In genomic region chrX:143663755-143664154, GRCh38 we compare ENCODE assay signal across 31 cellular contexts. TPM values are rescaled to one million over a fixed set of nuclear protein-coding genes. Genes with fewer than 3 reads are reported as not detected.
"Had no signal": no experiment of that assay in that cellular context is flagged by ENCODE, and none has a peak within 500 bp of the region (broad histone marks: within the 10 kb centered on the region; RNA-seq: fewer than 3 reads in every experiment).

No MANE protein-coding gene starts in this region.

- ATAC-seq: activated naive CD8-positive, alpha-beta T cell treated with anti-CD3 and anti-CD28 coated beads, Interleukin-2, amount 50 U/mL, for 24 hours; activated T-cell treated with anti-CD3 and anti-CD28 coated beads, Interleukin-2, amount 50 U/mL, for 4 hours; Right ventricle myocardium inferior had no signal

- H3K36me3 ChIP-seq: brain microvascular endothelial cell had no signal

- H3K4me2 ChIP-seq: PC-9 had no signal

- H3K27me3 ChIP-seq: brain microvascular endothelial cell had no signal

- H3K27ac ChIP-seq: brain microvascular endothelial cell, PC-9, RWPE1, VCaP had no signal

- H3K9me3 Mint-ChIP-seq: activated B cell treated with CpG ODN at 0.5 μM for 24 hours; activated CD4-positive, alpha-beta memory T cell treated with anti-CD3 and anti-CD28 coated beads for 36 hours; activated naive CD4-positive, alpha-beta T cell treated with anti-CD3 and anti-CD28 coated beads for 36 hours; activated naive CD8-positive, alpha-beta T cell treated with anti-CD3 and anti-CD28 coated beads, Interleukin-2, amount 50 U/mL, for 24 hours; activated T-cell treated with anti-CD3 and anti-CD28 coated beads, Interleukin-2, amount 50 U/mL, for 4 hours; activated T-helper 1 cell treated with anti-CD3 and anti-CD28 coated beads, Interleukin-12 subunit alpha, Interleukin-12 subunit beta, Interleukin-2, Interleukin-4 antibody, amounts not matched to agents 30 ng/mL and 10 ng/mL and 1 ng/mL, durations not matched to agents 14 hours and 24 hours and 36 hours had no signal

- DNase-seq: activated B cell treated with CpG ODN at 0.5 μM for 24 hours; activated CD4-positive, alpha-beta memory T cell treated with anti-CD3 and anti-CD28 coated beads for 36 hours; activated CD4-positive, alpha-beta T cell treated with anti-CD3 and anti-CD28 coated beads for 4 hours; activated CD4-positive, alpha-beta T cell treated with anti-CD3 and anti-CD28 coated beads, Interleukin-2, amount 50 U/mL, for 1 hour; activated CD4-positive, CD25-positive, alpha-beta regulatory T cell treated with anti-CD3 and anti-CD28 coated beads, Interleukin-2, amount 50 U/mL, for 72 hours; activated CD8-positive, alpha-beta memory T cell treated with anti-CD3 and anti-CD28 coated beads, Interleukin-2, amount 50 U/mL, for 4 hours; activated gamma-delta T cell treated with Interleukin-2 at 50 U/mL for 16 hours; activated naive CD4-positive, alpha-beta T cell treated with anti-CD3 and anti-CD28 coated beads for 36 hours; activated naive CD8-positive, alpha-beta T cell treated with anti-CD3 and anti-CD28 coated beads, Interleukin-2, amount 50 U/mL, for 24 hours; activated T-cell treated with anti-CD3 and anti-CD28 coated beads for 4 hours; activated T-cell treated with anti-CD3 and anti-CD28 coated beads, Interleukin-2, amount 50 U/mL, for 4 hours; amniotic stem cell; aorta; KG1; MV-4-11; NCI-H1092; NCI-H1436 treated with DMSO at 0.1 percent for 48 hours; NCI-H2029; NCI-H510A; NCI-H774; PC-9; T-helper 1 cell; T-helper 2 cell; T-helper 9 cell had no signal

- H3K36me3 Mint-ChIP-seq: activated CD4-positive, alpha-beta memory T cell treated with anti-CD3 and anti-CD28 coated beads for 36 hours; activated naive CD8-positive, alpha-beta T cell had no signal

- H3K4me3 ChIP-seq: PC-9 had no signal

- H3K27ac Mint-ChIP-seq: activated B cell treated with CpG ODN at 0.5 μM for 24 hours; activated CD4-positive, alpha-beta memory T cell treated with anti-CD3 and anti-CD28 coated beads for 36 hours; activated naive CD4-positive, alpha-beta T cell treated with anti-CD3 and anti-CD28 coated beads for 36 hours; activated naive CD8-positive, alpha-beta T cell; activated naive CD8-positive, alpha-beta T cell treated with anti-CD3 and anti-CD28 coated beads, Interleukin-2, amount 50 U/mL, for 24 hours; activated T-helper 1 cell treated with anti-CD3 and anti-CD28 coated beads, Interleukin-12 subunit alpha, Interleukin-12 subunit beta, Interleukin-2, Interleukin-4 antibody, amounts not matched to agents 30 ng/mL and 10 ng/mL and 1 ng/mL, durations not matched to agents 14 hours and 24 hours and 36 hours had no signal

- H2AFZ ChIP-seq: PC-9 had no signal

- H3K4me1 Mint-ChIP-seq: activated B cell treated with CpG ODN at 0.5 μM for 24 hours; activated naive CD8-positive, alpha-beta T cell treated with anti-CD3 and anti-CD28 coated beads, Interleukin-2, amount 50 U/mL, for 24 hours had no signal

- H3K27me3 Mint-ChIP-seq: activated B cell treated with CpG ODN at 0.5 μM for 24 hours; activated CD4-positive, alpha-beta memory T cell treated with anti-CD3 and anti-CD28 coated beads for 36 hours; activated naive CD8-positive, alpha-beta T cell; activated naive CD8-positive, alpha-beta T cell treated with anti-CD3 and anti-CD28 coated beads, Interleukin-2, amount 50 U/mL, for 24 hours had no signal

- H3K4me3 Mint-ChIP-seq: activated B cell treated with CpG ODN at 0.5 μM for 24 hours; activated CD4-positive, alpha-beta memory T cell treated with anti-CD3 and anti-CD28 coated beads for 36 hours; activated naive CD4-positive, alpha-beta T cell treated with anti-CD3 and anti-CD28 coated beads for 36 hours; activated naive CD8-positive, alpha-beta T cell; activated naive CD8-positive, alpha-beta T cell treated with anti-CD3 and anti-CD28 coated beads, Interleukin-2, amount 50 U/mL, for 24 hours; activated T-cell treated with anti-CD3 and anti-CD28 coated beads, Interleukin-2, amount 50 U/mL, for 4 hours; activated T-helper 1 cell treated with anti-CD3 and anti-CD28 coated beads, Interleukin-12 subunit alpha, Interleukin-12 subunit beta, Interleukin-2, Interleukin-4 antibody, amounts not matched to agents 30 ng/mL and 10 ng/mL and 1 ng/mL, durations not matched to agents 14 hours and 24 hours and 36 hours had no signal

RNA-seq across cellular contexts. Expression of gene SLITRK4, which starts 27.9 kb away (rescaled TPM):
- total RNA-seq: activated B cell treated with CpG ODN at 0.5 μM for 24 hours; activated CD4-positive, alpha-beta memory T cell treated with anti-CD3 and anti-CD28 coated beads for 36 hours; activated naive CD4-positive, alpha-beta T cell treated with anti-CD3 and anti-CD28 coated beads for 36 hours; activated T-cell treated with anti-CD3 and anti-CD28 coated beads, Interleukin-2, amount 50 U/mL, for 4 hours; activated T-helper 1 cell treated with anti-CD3 and anti-CD28 coated beads, Interleukin-12 subunit alpha, Interleukin-12 subunit beta, Interleukin-2, Interleukin-4 antibody, amounts not matched to agents 30 ng/mL and 10 ng/mL and 1 ng/mL, durations not matched to agents 14 hours and 24 hours and 36 hours; PC-9 had no signal

RNA-seq across cellular contexts. Expression of gene SPANXN2, which starts 56.8 kb away (rescaled TPM):
- total RNA-seq: activated B cell treated with CpG ODN at 0.5 μM for 24 hours; activated CD4-positive, alpha-beta memory T cell treated with anti-CD3 and anti-CD28 coated beads for 36 hours; activated naive CD4-positive, alpha-beta T cell treated with anti-CD3 and anti-CD28 coated beads for 36 hours; activated T-cell treated with anti-CD3 and anti-CD28 coated beads, Interleukin-2, amount 50 U/mL, for 4 hours; activated T-helper 1 cell treated with anti-CD3 and anti-CD28 coated beads, Interleukin-12 subunit alpha, Interleukin-12 subunit beta, Interleukin-2, Interleukin-4 antibody, amounts not matched to agents 30 ng/mL and 10 ng/mL and 1 ng/mL, durations not matched to agents 14 hours and 24 hours and 36 hours; aorta; cardiac septum; PC-9; Right ventricle myocardium inferior had no signal
- polyA plus RNA-seq: aorta had no signal
